ENCODE assay signal across 10 cellular contexts in genomic region chr14:47044841-47045240, GRCh38.
DNase-seq lines count a peak whose midpoint lies in the region; ATAC-seq, FAIRE-seq and TF ChIP-seq lines count a peak whose summit lies in the region.
"Had no signal": no experiment of that assay in that cellular context is flagged by ENCODE, and none has a peak within 500 bp of the region (broad histone marks: within the 10 kb centered on the region; RNA-seq: fewer than 3 reads in every experiment).

No MANE protein-coding gene starts in this region.

- in situ Hi-C loops in G401 (cut with HindIII; ENCODE audit: low sequenced_read_pairs), result no loop called here

- no peak overlapping the region for H3K27ac ChIP-seq in CD4-positive, alpha-beta memory T cell (ENCODE audit: low read depth, low read length)

- no peak for ATAC-seq in HG02642 (IDR thresholded peaks at IDR 0.05; ENCODE audit: poor library complexity, unreplicated experiment)
- ATAC-seq in GM18502 (IDR thresholded peaks at IDR 0.05; ENCODE audit: poor library complexity, unreplicated experiment), result no peak

- DNase-seq in G401 (ENCODE audit: low spot score) (peak; percentile 33), NCI-H226 (peak; percentile 15), bronchial epithelial cell (ENCODE audit: low read depth) (peak; percentile 33), midbrain (lab: John Stamatoyannopoulos, UW) (peak; percentile 17), NCI-H187 treated with DMSO at 0.1 percent for 48 hours (lab: John Stamatoyannopoulos, UW) (no peak)
- DNase-seq in CD4-positive, alpha-beta memory T cell, result no peak
- DNase-seq: foreskin melanocyte, HCEC 1CT had no signal

- no peak overlapping the region for H3K27ac Mint-ChIP-seq in CD4-positive, alpha-beta memory T cell

- TF ChIP-seq CTCF in bronchial epithelial cell (IDR thresholded peaks at IDR 0.05; ENCODE audit: insufficient read depth, low read length, severe bottlenecking), result peak; percentile 34

- no peaks in the 10 kb centered on the region for H3K36me3 Mint-ChIP-seq in CD4-positive, alpha-beta memory T cell

- H3K4me3 ChIP-seq in bronchial epithelial cell (ENCODE audit: low read depth, low read length), result no peak overlapping the region
- no peak overlapping the region for H3K4me3 ChIP-seq in CD4-positive, alpha-beta memory T cell (ENCODE audit: low read length in 2 of 2)

- FAIRE-seq in bronchial epithelial cell (lab: Jason Lieb, UNC), result no peak

- no peaks in the 10 kb centered on the region for H3K4me1 Mint-ChIP-seq in CD4-positive, alpha-beta memory T cell

- no peaks in the 10 kb centered on the region for H3K9me3 ChIP-seq in CD4-positive, alpha-beta memory T cell (ENCODE audit: control insufficient read depth in 1 of 2, low read length in 2 of 2)

- H3K36me3 ChIP-seq in bronchial epithelial cell (ENCODE audit: control insufficient read depth, insufficient read depth, low read length), result no peaks in the 10 kb centered on the region
- H3K36me3 ChIP-seq in CD4-positive, alpha-beta memory T cell (ENCODE audit: insufficient read depth, low read length), result no peaks in the 10 kb centered on the region

- POLR2A ChIA-PET in CD4-positive, alpha-beta memory T cell (lab: Charles Lee; ENCODE audit: partially characterized antibody), result no interaction called here

- H3K4me1 ChIP-seq in CD4-positive, alpha-beta memory T cell (ENCODE audit: insufficient read depth, low read length), result no peaks in the 10 kb centered on the region

- no peak overlapping the region for H3K4me3 Mint-ChIP-seq in CD4-positive, alpha-beta memory T cell

- intact Hi-C loops in CD4-positive, alpha-beta memory T cell (cut with micrococcal nuclease), result no loop called here

- H3K27me3 ChIP-seq in bronchial epithelial cell (ENCODE audit: control insufficient read depth, insufficient read depth, low read length), result no peaks in the 10 kb centered on the region
- H3K27me3 ChIP-seq in CD4-positive, alpha-beta memory T cell (ENCODE audit: insufficient read depth, low read length), result no peaks in the 10 kb centered on the region

- H3K27me3 Mint-ChIP-seq in CD4-positive, alpha-beta memory T cell, result no peaks in the 10 kb centered on the region

- CTCF ChIA-PET in CD4-positive, alpha-beta memory T cell (lab: Charles Lee; ENCODE audit: partially characterized antibody), result no interaction called here

- peaks cover 0 to 12% (median 2%) of the 10 kb centered on the region in 8 donors for H3K9me3 Mint-ChIP-seq in CD4-positive, alpha-beta memory T cell

Comparison
In these comparisons a context has a peak if more than half of its experiments do, and no peak if none do; other contexts are left out.
1. DNase-seq: peak in G401 (single experiment), NCI-H226 (single experiment), bronchial epithelial cell (single experiment) and midbrain (single experiment); none in NCI-H187 treated with DMSO at 0.1 percent for 48 hours (single experiment) and CD4-positive, alpha-beta memory T cell (0 of 5).